In the genomic region with DNA sequence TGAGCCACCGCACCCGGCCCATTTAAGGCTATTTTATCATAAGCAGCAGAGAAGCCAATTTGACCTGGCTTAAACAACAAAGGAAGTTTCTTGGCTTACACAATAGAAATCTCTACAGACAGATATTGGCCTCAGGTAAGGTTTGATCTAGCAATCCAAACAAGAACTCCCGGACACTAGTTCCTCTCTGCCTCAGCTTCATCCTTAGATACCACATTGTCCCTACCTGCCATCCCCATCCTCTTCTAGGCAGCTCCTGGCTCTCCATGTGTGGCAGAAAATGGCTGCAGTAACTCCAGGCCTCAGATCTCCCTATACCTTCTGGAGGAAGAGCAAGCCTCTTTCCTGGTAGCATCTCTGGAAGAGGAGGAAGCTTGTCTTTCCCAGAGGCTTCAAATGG, we compare ENCODE assay signal across 1 cellular context.
TF ChIP-seq lines count a peak whose summit lies in the region.

No MANE protein-coding gene starts in this region.

TF ChIP-seq in HepG2, 621 proteins besides CTCF, POLR2A, EP300 and RAD21 (continued from another document):
- TF ChIP-seq MAFF (IDR thresholded peaks at IDR 0.05; ENCODE audit: low read depth, low read length) = no peak
